ENCODE assay signal across 14 cellular contexts in the genomic region with DNA sequence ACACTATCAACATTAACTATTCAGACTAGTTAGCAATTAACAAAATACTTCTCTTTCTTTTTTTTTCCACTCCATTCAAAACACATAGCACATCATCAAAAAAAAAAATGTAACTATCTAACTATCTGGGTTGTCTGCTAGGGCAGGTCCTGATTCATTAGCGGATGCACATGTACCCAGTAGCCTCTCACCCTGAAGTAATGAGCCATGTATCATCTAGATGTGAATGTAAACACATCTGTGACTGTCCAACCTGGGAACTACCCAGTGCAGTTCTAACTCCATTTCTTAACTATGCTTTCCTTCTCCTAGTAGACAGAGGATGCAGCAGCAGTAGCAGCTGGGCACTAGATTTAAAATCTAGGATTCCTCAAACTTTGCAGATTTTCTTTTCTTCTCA.
"Had no signal": no experiment of that assay in that cellular context is flagged by ENCODE, and none has a peak within 500 bp of the region (broad histone marks: within the 10 kb centered on the region; RNA-seq: fewer than 3 reads in every experiment).

No MANE protein-coding gene starts in this region.

- H3K4me1 ChIP-seq: ascending aorta, psoas muscle, right lobe of liver had no signal

- DNase-seq: activated CD4-positive, alpha-beta T cell treated with anti-CD3 and anti-CD28 coated beads, Interleukin-2, amount 10 ng/mL, durations not matched to agents 7 days and 5 days; activated CD8-positive, alpha-beta memory T cell treated with anti-CD3 and anti-CD28 coated beads, Interleukin-2, amount 50 U/mL, for 48 hours; activated gamma-delta T cell treated with Interleukin-2 at 50 U/mL for 16 hours; activated naive CD8-positive, alpha-beta T cell treated with anti-CD3 and anti-CD28 coated beads, Interleukin-2, amount 10 ng/mL, durations not matched to agents 7 days and 5 days; nephron progenitor cell; psoas muscle; right lobe of liver; stimulated activated CD4-positive, alpha-beta T cell treated with anti-CD3 and anti-CD28 coated beads, Interleukin-4, amount 100 ng/mL, for 4 hours; stimulated activated CD8-positive, alpha-beta memory T cell treated with anti-CD3 and anti-CD28 coated beads, Interleukin-4, amount 100 ng/mL, for 48 hours; stimulated activated naive CD8-positive, alpha-beta T cell treated with anti-CD3 and anti-CD28 coated beads, Interleukin-15, Interleukin-2, amounts not matched to agents 100 U/mL and 50 U/mL, for 24 hours; trophoblast cell had no signal

- H3K27ac ChIP-seq: ascending aorta, hepatocyte, psoas muscle, right lobe of liver had no signal

- H3K4me3 ChIP-seq: ascending aorta, hepatocyte, psoas muscle, right lobe of liver, smooth muscle cell had no signal

- H3K4me2 ChIP-seq: hepatocyte, smooth muscle cell had no signal

- ATAC-seq: psoas muscle; right lobe of liver; stimulated activated naive CD8-positive, alpha-beta T cell treated with anti-CD3 and anti-CD28 coated beads, Interleukin-15, Interleukin-2, amounts not matched to agents 100 U/mL and 50 U/mL, for 24 hours had no signal

- H3K27me3 ChIP-seq: ascending aorta, hepatocyte, right lobe of liver had no signal

- H3K36me3 ChIP-seq: ascending aorta, right lobe of liver had no signal

- H3K9me3 ChIP-seq: ascending aorta, psoas muscle, right lobe of liver had no signal

- H2AFZ ChIP-seq: hepatocyte had no signal
